ENCODE assay signal across 8 cellular contexts in genomic region chr9:29356-29755, GRCh38. TPM values are rescaled to one million over a fixed set of nuclear protein-coding genes. Genes with fewer than 3 reads are reported as not detected.
DNase-seq lines count a peak whose midpoint lies in the region; ATAC-seq and TF ChIP-seq lines count a peak whose summit lies in the region.
"Not testable (repeated sequence)": the region's sequence is repeated elsewhere in the genome, so short reads cannot be mapped to it uniquely, and the experiment has no call there.

Gene WASHC1 (minus strand): TSS chr9:29456. CDS start chr9:24999, 4,457 bp downstream.

- H3K27ac Mint-ChIP-seq in Caco-2 (ENCODE audit: unreplicated experiment); WTC11: not testable (repeated sequence)

- in situ Hi-C loops in astrocyte of the cerebellum (cut with HindIII; ENCODE audit: low sequenced_read_pairs): not testable (repeated sequence)

- H3K27ac ChIP-seq in KOPT-K1 (ENCODE audit: low read depth, low read length, poor library complexity, severe bottlenecking) (peak within 1 kb of the TSS; percentile 47), upper lobe of left lung (peak within 1 kb of the TSS in 1 of 4 donors; percentile 64)
- not testable (repeated sequence) for H3K27ac ChIP-seq in ovary

- not testable (repeated sequence) for H3K9me3 Mint-ChIP-seq in Caco-2 (ENCODE audit: unreplicated experiment); WTC11

- not testable (repeated sequence) for ATAC-seq in WTC11; left colon; upper lobe of left lung (ENCODE audit: low FRiP score in 2 of 2)

- POLR2A ChIA-PET in Caco-2 (lab: Charles Lee); WTC11 (lab: Charles Lee): not testable (repeated sequence)

- DNase-seq in Caco-2; WTC11 (ENCODE audit: low spot score); astrocyte of the cerebellum (ENCODE audit: low read depth); fibroblast of mammary gland (ENCODE audit: low read depth); left colon; ovary; upper lobe of left lung: not testable (repeated sequence)

- not testable (repeated sequence) for H3K36me3 ChIP-seq in Caco-2 (ENCODE audit: control insufficient read depth, insufficient read depth, low read length); KOPT-K1 (ENCODE audit: insufficient read depth, low read length); ovary; upper lobe of left lung

- CTCF ChIA-PET in Caco-2 (lab: Charles Lee); WTC11 (lab: Charles Lee): not testable (repeated sequence)

- peak within 1 kb of the TSS; percentile 44 for H3K4me3 ChIP-seq in Caco-2 (ENCODE audit: low read depth, low read length)
- peak within 1 kb of the TSS; percentile 43 for H3K4me3 ChIP-seq in astrocyte of the cerebellum (ENCODE audit: low read depth, low read length)
- peak within 1 kb of the TSS; percentile 47 for H3K4me3 ChIP-seq in fibroblast of mammary gland (ENCODE audit: control insufficient read depth, low read depth, low read length)
- peak within 1 kb of the TSS; percentile 37 for H3K4me3 ChIP-seq in ovary
- H3K4me3 ChIP-seq in upper lobe of left lung: peak within 1 kb of the TSS in 3 of 4 donors; percentile 31 to 47 (median 47)

- TF ChIP-seq CTCF in Caco-2 (IDR thresholded peaks at IDR 0.05; ENCODE audit: insufficient read depth in 1 of 2, low read depth in 1 of 2, low read length in 1 of 2, severe bottlenecking in 1 of 2, unreplicated experiment in 1 of 2); WTC11 (IDR thresholded peaks at IDR 0.05); astrocyte of the cerebellum (IDR thresholded peaks at IDR 0.05; ENCODE audit: low read depth, low read length, missing control alignments); fibroblast of mammary gland (conservative IDR thresholded peaks at IDR 0.05; ENCODE audit: control insufficient read depth, insufficient read depth, low read depth, low read length); ovary (IDR thresholded peaks at IDR 0.05); upper lobe of left lung (IDR thresholded peaks at IDR 0.05): not testable (repeated sequence)

- intact Hi-C loops in Caco-2 (cut with micrococcal nuclease; ENCODE audit: unreplicated experiment); left colon (cut with DNase I, micrococcal nuclease); ovary (cut with DNase I): not testable (repeated sequence)

- H3K27me3 Mint-ChIP-seq in Caco-2 (ENCODE audit: insufficient read depth, unreplicated experiment); WTC11 (ENCODE audit: low read depth): not testable (repeated sequence)

- H3K4me1 Mint-ChIP-seq in Caco-2 (ENCODE audit: low read depth, unreplicated experiment); WTC11: not testable (repeated sequence)

- not testable (repeated sequence) for H3K27me3 ChIP-seq in Caco-2 (replicated peaks; ENCODE audit: control insufficient read depth, insufficient read depth, low read length); ovary; upper lobe of left lung

- H3K9me3 ChIP-seq in Caco-2; KOPT-K1 (ENCODE audit: insufficient read depth, low read length, poor library complexity, severe bottlenecking); ovary; upper lobe of left lung: not testable (repeated sequence)

- H3K4me3 Mint-ChIP-seq in Caco-2 (ENCODE audit: unreplicated experiment); WTC11: not testable (repeated sequence)

- 0% methylated on average over 2 of the region's 20 CpGs; no CpG with 5 or more reads in 2 of the 3 donors for WGBS in ovary, 3 donors
- no CpG with 5 or more reads among the region's 20 CpGs for WGBS in upper lobe of left lung, 2 donors

- not testable (repeated sequence) for TF ChIP-seq EP300 in ovary (IDR thresholded peaks at IDR 0.05); upper lobe of left lung (IDR thresholded peaks at IDR 0.05)

- H3K4me1 ChIP-seq in Caco-2; ovary (ENCODE audit: insufficient read depth); upper lobe of left lung: not testable (repeated sequence)

- not testable (repeated sequence) for TF ChIP-seq POLR2A in ovary (IDR thresholded peaks at IDR 0.05); upper lobe of left lung (IDR thresholded peaks at IDR 0.05)

- not testable (repeated sequence) for BruUV-seq in Caco-2 (replicated peaks; lab: Mats Ljungman, UMichigan)

- not testable (repeated sequence) for H3K36me3 Mint-ChIP-seq in Caco-2 (ENCODE audit: insufficient read depth, unreplicated experiment); WTC11

RNA-seq across cellular contexts. Expression of gene WASHC1, which starts in this region (rescaled TPM):
- total RNA-seq in Caco-2 (2022) (23.8 TPM in 2 replicates), WTC11 (2021) (16.1 to 18.5 TPM (median 17.1 TPM) in 3 replicates), left colon (10 to 100 TPM; 17.2 to 21.2 TPM), ovary (10 to 100 TPM in 5 of 7 donors, 1 to 10 TPM in 2; 5.9 to 25.2 (median 18.5) TPM), upper lobe of left lung (10 to 100 TPM in 4 of 6 donors, 1 to 10 TPM in 2; 3.0 to 29.4 (median 26.9) TPM)
- polyA plus RNA-seq in ovary: 10 to 100 TPM in 1 of 2 donors, 1 to 10 TPM in 1; 5.5 to 19.4 TPM
